17 cellular contexts compared by ENCODE assay signal in the genomic region with DNA sequence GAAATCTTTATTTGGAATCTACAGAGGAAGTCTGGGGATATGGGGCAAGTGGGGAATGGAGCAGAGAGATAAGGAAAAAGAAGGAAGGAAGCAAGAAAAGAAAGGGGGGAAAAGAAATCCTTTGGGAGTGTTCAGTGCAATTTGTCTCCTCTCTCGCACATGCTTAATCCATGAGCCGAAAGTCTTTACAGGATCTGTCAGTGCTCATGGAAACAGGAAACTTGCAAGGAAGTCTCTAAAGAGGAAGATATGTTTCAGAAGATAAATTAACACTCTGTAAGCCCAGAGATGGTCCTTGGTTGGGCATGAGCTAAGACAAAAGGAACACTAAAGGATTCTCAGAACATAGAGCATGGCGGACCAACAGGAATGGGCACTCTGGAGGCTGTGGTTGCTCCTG. TPM values are rescaled to one million over a fixed set of nuclear protein-coding genes. Genes with fewer than 3 reads are reported as not detected.
DNase-seq lines count a peak whose midpoint lies in the region; ATAC-seq, FAIRE-seq and TF ChIP-seq lines count a peak whose summit lies in the region.
"Had no signal": no experiment of that assay in that cellular context is flagged by ENCODE, and none has a peak within 500 bp of the region (broad histone marks: within the 10 kb centered on the region; RNA-seq: fewer than 3 reads in every experiment).

No MANE protein-coding gene starts in this region.

- H3K79me2 ChIP-seq in endothelial cell of umbilical vein (ENCODE audit: control insufficient read depth, insufficient read depth, low read length) = no peaks in the 10 kb centered on the region

- no peaks in the 10 kb centered on the region for H3K36me3 Mint-ChIP-seq in activated CD8-positive, alpha-beta T cell treated with anti-CD3 and anti-CD28 coated beads for 36 hours (ENCODE audit: low read depth)
- peaks cover 4% of the 10 kb centered on the region for H3K36me3 Mint-ChIP-seq in activated CD8-positive, alpha-beta T cell treated with anti-CD3 and anti-CD28 coated beads, Interleukin-2, amount 10 ng/mL, durations not matched to agents 7 days and 5 days (ENCODE audit: low read depth)
- H3K36me3 Mint-ChIP-seq: CD4-positive, alpha-beta memory T cell had no signal

- dilution Hi-C loops in endothelial cell of umbilical vein (cut with MboI; ENCODE audit: extremely low pct_ligation_motif_present, low sequenced_read_pairs) = loop anchor here (25.0 kb wide), 3 partner anchors 334 to 609 kb away; no protein-coding TSS in a partner anchor

- H3K27ac ChIP-seq in BLaER1 (0 out of 2 replicates have a peak overlapping the region, but pooled peaks have one; percentile 4), endothelial cell of umbilical vein (ENCODE audit: insufficient read depth, low read depth, low read length) (no peak overlapping the region)
- H3K27ac ChIP-seq: C4-2B, HL-60 had no signal

- in situ Hi-C loops in KBM-7 (cut with MboI; ENCODE audit: low pct_unique_long_range_greater_than_20kb, low sequenced_read_pairs) = loop anchor here (25.0 kb wide), 1 partner anchor 459 kb away; no protein-coding TSS in a partner anchor

- POLR2A ChIA-PET in endothelial cell of umbilical vein (lab: Charles Lee) = no interaction called here
- POLR2A ChIA-PET in activated CD8-positive, alpha-beta T cell treated with anti-CD3 and anti-CD28 coated beads for 36 hours (lab: Charles Lee) = no interaction called here
- POLR2A ChIA-PET in activated CD8-positive, alpha-beta T cell treated with anti-CD3 and anti-CD28 coated beads, Interleukin-2, amount 10 ng/mL, durations not matched to agents 7 days and 5 days (lab: Charles Lee) = no interaction called here

- no peaks in the 10 kb centered on the region for H3K27me3 Mint-ChIP-seq in activated CD8-positive, alpha-beta T cell treated with anti-CD3 and anti-CD28 coated beads for 36 hours
- peaks cover 3% of the 10 kb centered on the region for H3K27me3 Mint-ChIP-seq in activated CD8-positive, alpha-beta T cell treated with anti-CD3 and anti-CD28 coated beads, Interleukin-2, amount 10 ng/mL, durations not matched to agents 7 days and 5 days (ENCODE audit: low read depth)
- H3K27me3 Mint-ChIP-seq: CD4-positive, alpha-beta memory T cell had no signal

- no peak overlapping the region for H3K4me3 Mint-ChIP-seq in activated CD8-positive, alpha-beta T cell treated with anti-CD3 and anti-CD28 coated beads for 36 hours
- H3K4me3 Mint-ChIP-seq in activated CD8-positive, alpha-beta T cell treated with anti-CD3 and anti-CD28 coated beads, Interleukin-2, amount 10 ng/mL, durations not matched to agents 7 days and 5 days = no peak overlapping the region
- H3K4me3 Mint-ChIP-seq: CD4-positive, alpha-beta memory T cell had no signal

- no peak for TF ChIP-seq CTCF in endothelial cell of umbilical vein (IDR thresholded peaks at IDR 0.05; ENCODE audit: extremely low read depth in 1 of 2, insufficient read depth in 1 of 2, low read depth in 1 of 2, low read length in 2 of 2)
- no peak for TF ChIP-seq CTCF in activated CD8-positive, alpha-beta T cell treated with anti-CD3 and anti-CD28 coated beads for 36 hours (IDR thresholded peaks at IDR 0.05)

- H3K27me3 ChIP-seq in BLaER1 (no peaks in the 10 kb centered on the region), endothelial cell of umbilical vein (ENCODE audit: control insufficient read depth in 2 of 2, insufficient read depth in 2 of 2, low read length in 2 of 2) (no peaks in the 10 kb centered on the region)

- H3K9ac ChIP-seq in BLaER1 = no peak overlapping the region
- H3K9ac ChIP-seq in endothelial cell of umbilical vein (replicated peaks; ENCODE audit: extremely low read depth, insufficient read depth, low read length) = no peak overlapping the region

- H3K4me3 ChIP-seq in BLaER1 (no peak overlapping the region), endothelial cell of umbilical vein (replicated peaks in 1 of 3; ENCODE audit: insufficient read depth in 1 of 3, low read depth in 1 of 3, low read length in 3 of 3) (no peak overlapping the region)
- H3K4me3 ChIP-seq: HAP-1 had no signal

- no TSS peak for BruUV-seq in endothelial cell of umbilical vein (replicated peaks; lab: Mats Ljungman, UMichigan)

- H3K9me1 ChIP-seq in endothelial cell of umbilical vein (replicated peaks; ENCODE audit: control insufficient read depth, extremely low read depth, insufficient read depth, low read length) = no peaks in the 10 kb centered on the region

- H3K9me3 ChIP-seq in BLaER1 (peaks cover 17% of the 10 kb centered on the region), endothelial cell of umbilical vein (replicated peaks; ENCODE audit: control insufficient read depth, insufficient read depth, low read length) (no peaks in the 10 kb centered on the region)
- H3K9me3 ChIP-seq: HAP-1 had no signal

- H3K4me1 ChIP-seq in BLaER1 (peaks cover 35% of the 10 kb centered on the region), endothelial cell of umbilical vein (ENCODE audit: control insufficient read depth, extremely low read depth, insufficient read depth, low read length) (peaks cover 8% of the 10 kb centered on the region)
- H3K4me1 ChIP-seq: HAP-1 had no signal

- FAIRE-seq in endothelial cell of umbilical vein (lab: Jason Lieb, UNC) = peak; percentile 59
- FAIRE-seq: G401.6, H1 had no signal

- no peak overlapping the region for H3K27ac Mint-ChIP-seq in activated CD8-positive, alpha-beta T cell treated with anti-CD3 and anti-CD28 coated beads for 36 hours
- no peak overlapping the region for H3K27ac Mint-ChIP-seq in activated CD8-positive, alpha-beta T cell treated with anti-CD3 and anti-CD28 coated beads, Interleukin-2, amount 10 ng/mL, durations not matched to agents 7 days and 5 days
- H3K27ac Mint-ChIP-seq: CD4-positive, alpha-beta memory T cell had no signal

- peaks cover 11% of the 10 kb centered on the region for H3K4me1 Mint-ChIP-seq in activated CD8-positive, alpha-beta T cell treated with anti-CD3 and anti-CD28 coated beads for 36 hours (ENCODE audit: low read depth)
- peaks cover 7% of the 10 kb centered on the region for H3K4me1 Mint-ChIP-seq in activated CD8-positive, alpha-beta T cell treated with anti-CD3 and anti-CD28 coated beads, Interleukin-2, amount 10 ng/mL, durations not matched to agents 7 days and 5 days (ENCODE audit: low read depth)

- no peaks in the 10 kb centered on the region for H4K20me1 ChIP-seq in BLaER1
- no peaks in the 10 kb centered on the region for H4K20me1 ChIP-seq in endothelial cell of umbilical vein (replicated peaks; ENCODE audit: control insufficient read depth, extremely low read depth, insufficient read depth, low read length)

- H3K4me2 ChIP-seq in BLaER1 (peak overlapping the region; percentile 57), endothelial cell of umbilical vein (ENCODE audit: insufficient read depth, low read length) (peak overlapping the region; percentile 2)

- H3K9me3 Mint-ChIP-seq in activated CD8-positive, alpha-beta T cell treated with anti-CD3 and anti-CD28 coated beads for 36 hours = peaks cover 2% of the 10 kb centered on the region
- H3K9me3 Mint-ChIP-seq in activated CD8-positive, alpha-beta T cell treated with anti-CD3 and anti-CD28 coated beads, Interleukin-2, amount 10 ng/mL, durations not matched to agents 7 days and 5 days (ENCODE audit: insufficient read depth) = no peaks in the 10 kb centered on the region
- H3K9me3 Mint-ChIP-seq: CD4-positive, alpha-beta memory T cell had no signal

- CTCF ChIA-PET in endothelial cell of umbilical vein (lab: Charles Lee) = interaction anchor here (1.0 to 1.5 kb wide), 3 partner anchors 13 to 44 kb away, joined by 3 to 6 read pairs (median 5); no protein-coding TSS in a partner anchor
- CTCF ChIA-PET in activated CD8-positive, alpha-beta T cell treated with anti-CD3 and anti-CD28 coated beads for 36 hours (lab: Charles Lee) = interaction anchor here (0.9 to 2.1 kb wide), 7 partner anchors 10 to 489 kb away, joined by 3 to 9 read pairs (median 3); no protein-coding TSS in a partner anchor
- CTCF ChIA-PET in activated CD8-positive, alpha-beta T cell treated with anti-CD3 and anti-CD28 coated beads, Interleukin-2, amount 10 ng/mL, durations not matched to agents 7 days and 5 days (lab: Charles Lee) = interaction anchor here (0.8 kb wide), 3 partner anchors 15 to 488 kb away, joined by 3 read pairs; no protein-coding TSS in a partner anchor

- intact Hi-C loops in endothelial cell of umbilical vein (cut with micrococcal nuclease) = no loop called here
- intact Hi-C loops in activated CD8-positive, alpha-beta T cell treated with anti-CD3 and anti-CD28 coated beads for 36 hours (cut with micrococcal nuclease) = no loop called here

- 0 out of 2 replicates have a peak, but pooled peaks cover under 1% of the 10 kb centered on the region for H3K36me3 ChIP-seq in BLaER1
- no peaks in the 10 kb centered on the region for H3K36me3 ChIP-seq in endothelial cell of umbilical vein (ENCODE audit: control insufficient read depth in 2 of 2, extremely low read depth in 1 of 2, insufficient read depth in 2 of 2, low read length in 2 of 2)
- H3K36me3 ChIP-seq: HAP-1 had no signal

- TF ChIP-seq POLR2A in endothelial cell of umbilical vein (IDR thresholded peaks at IDR 0.05; ENCODE audit: low read depth, low read length) = no peak

- no peak for ATAC-seq in activated CD8-positive, alpha-beta T cell treated with anti-CD3 and anti-CD28 coated beads for 36 hours
- ATAC-seq in HG02973 (IDR thresholded peaks at IDR 0.05; ENCODE audit: unreplicated experiment) = no peak
- no peak for ATAC-seq in activated CD8-positive, alpha-beta T cell treated with anti-CD3 and anti-CD28 coated beads, Interleukin-2, amount 10 ng/mL, durations not matched to agents 7 days and 5 days

- H2AFZ ChIP-seq in endothelial cell of umbilical vein (ENCODE audit: low read depth, low read length) = no peak overlapping the region

- peak; percentile 75 for DNase-seq in KBM-7
- DNase-seq in UCSD-AML1 (lab: John Stamatoyannopoulos, UW; ENCODE audit: unreplicated experiment) = peak; percentile 57
- peak; percentile 54 for DNase-seq in endothelial cell of umbilical vein (ENCODE audit: low read depth, low spot score)
- DNase-seq in activated CD8-positive, alpha-beta T cell treated with anti-CD3 and anti-CD28 coated beads for 36 hours = no peak
- DNase-seq in cerebellar cortex (ENCODE audit: low spot score) = no peak
- no peak for DNase-seq in activated CD8-positive, alpha-beta T cell treated with anti-CD3 and anti-CD28 coated beads, Interleukin-2, amount 10 ng/mL, durations not matched to agents 7 days and 5 days
- DNase-seq: 8988T; CD4-positive, alpha-beta memory T cell; DMS79 treated with DMSO at 0.1 percent for 48 hours; EL had no signal

RNA-seq across cellular contexts. Expression of gene FLI1, which starts 47.9 kb away (rescaled TPM):
- 132 and 134 TPM in 2 replicates for total RNA-seq in endothelial cell of umbilical vein
- polyA plus RNA-seq in endothelial cell of umbilical vein = 163 and 210 TPM in 2 replicates
- 124 and 153 TPM in 2 replicates for polyA plus RNA-seq in endothelial cell of umbilical vein (2011; cell fraction: cytosol; rRNA removed)
- polyA plus RNA-seq in endothelial cell of umbilical vein (2011; cell fraction: nucleus; rRNA removed) = 147 and 172 TPM in 2 replicates
- polyA plus RNA-seq in endothelial cell of umbilical vein (2012) = 97.4 and 114 TPM in 2 replicates
- 460 and 576 TPM in 2 replicates for polyA minus RNA-seq in endothelial cell of umbilical vein
- not detected for polyA minus RNA-seq in endothelial cell of umbilical vein (2011; cell fraction: cytosol; rRNA and poly(A)+ RNA removed)
- polyA minus RNA-seq in endothelial cell of umbilical vein (2011; cell fraction: nucleus; rRNA and poly(A)+ RNA removed) = 141 and 197 TPM in 2 replicates
- total RNA-seq in activated CD8-positive, alpha-beta T cell treated with anti-CD3 and anti-CD28 coated beads for 36 hours = 10 to 100 TPM; 43.8 to 47.8 TPM
- total RNA-seq in activated CD8-positive, alpha-beta T cell treated with anti-CD3 and anti-CD28 coated beads, Interleukin-2, amount 10 ng/mL, durations not matched to agents 7 days and 5 days = 10 to 100 TPM; 83.4 to 93.4 TPM

RNA-seq across cellular contexts. Expression of gene ETS1, which starts 58.6 kb away (rescaled TPM):
- total RNA-seq in endothelial cell of umbilical vein = 108 and 115 TPM in 2 replicates
- polyA plus RNA-seq in endothelial cell of umbilical vein = 26.7 and 34.2 TPM in 2 replicates
- polyA plus RNA-seq in endothelial cell of umbilical vein (2011; cell fraction: cytosol; rRNA removed) = 33.3 and 34.2 TPM in 2 replicates
- 31.6 and 32.1 TPM in 2 replicates for polyA plus RNA-seq in endothelial cell of umbilical vein (2011; cell fraction: nucleus; rRNA removed)
- 57.6 and 58.6 TPM in 2 replicates for polyA plus RNA-seq in endothelial cell of umbilical vein (2012)
- 66.7 and 75.6 TPM in 2 replicates for polyA minus RNA-seq in endothelial cell of umbilical vein
- polyA minus RNA-seq in endothelial cell of umbilical vein (2011; cell fraction: cytosol; rRNA and poly(A)+ RNA removed) = 3.8 TPM
- 73.3 and 89.4 TPM in 2 replicates for polyA minus RNA-seq in endothelial cell of umbilical vein (2011; cell fraction: nucleus; rRNA and poly(A)+ RNA removed)
- 100 to 1,000 TPM; 527 to 532 TPM for total RNA-seq in activated CD8-positive, alpha-beta T cell treated with anti-CD3 and anti-CD28 coated beads for 36 hours
- 100 to 1,000 TPM; 456 to 467 TPM for total RNA-seq in activated CD8-positive, alpha-beta T cell treated with anti-CD3 and anti-CD28 coated beads, Interleukin-2, amount 10 ng/mL, durations not matched to agents 7 days and 5 days

Comparison
In these comparisons a context has a peak if more than half of its experiments do, and no peak if none do; other contexts are left out.
1. DNase-seq: peak in KBM-7 (single experiment), UCSD-AML1 (single experiment) and endothelial cell of umbilical vein (single experiment); none in activated CD8-positive, alpha-beta T cell treated with anti-CD3 and anti-CD28 coated beads for 36 hours (single experiment), cerebellar cortex (single experiment) and activated CD8-positive, alpha-beta T cell treated with anti-CD3 and anti-CD28 coated beads, Interleukin-2, amount 10 ng/mL, durations not matched to agents 7 days and 5 days (single experiment).